In genomic region chr12:52683575-52684300, GRCh38 we compare ENCODE assay signal across 24 cellular contexts. TPM values are rescaled to one million over a fixed set of nuclear protein-coding genes. Genes with fewer than 3 reads are reported as not detected.
DNase-seq lines count a peak whose midpoint lies in the region; ATAC-seq, FAIRE-seq and TF ChIP-seq lines count a peak whose summit lies in the region.
"Had no signal": no experiment of that assay in that cellular context is flagged by ENCODE, and none has a peak within 500 bp of the region (broad histone marks: within the 10 kb centered on the region; RNA-seq: fewer than 3 reads in every experiment).

No MANE protein-coding gene starts in this region.

- no peaks in the 10 kb centered on the region for H3K36me3 ChIP-seq in CD8-positive, alpha-beta T cell (ENCODE audit: insufficient read depth, low read length)
- H3K36me3 ChIP-seq in suprapubic skin, result no peaks in the 10 kb centered on the region

- H3K27ac Mint-ChIP-seq in CD8-positive, alpha-beta T cell, result peak overlapping the region; percentile 49
- H3K27ac Mint-ChIP-seq in central memory CD8-positive, alpha-beta T cell (ENCODE audit: low read depth), result peak overlapping the region; percentile 30
- H3K27ac Mint-ChIP-seq in naive thymus-derived CD8-positive, alpha-beta T cell, result peak overlapping the region in 9 of 10 donors; percentile 5 to 90 (median 53)
- H3K27ac Mint-ChIP-seq: GM23338 had no signal

- TF ChIP-seq CTCF in CD8-positive, alpha-beta T cell (IDR thresholded peaks at IDR 0.05), result no peak
- no peak for TF ChIP-seq CTCF in suprapubic skin (IDR thresholded peaks at IDR 0.05)

- TF ChIP-seq POLR2A in suprapubic skin (IDR thresholded peaks at IDR 0.05), result no peak

- H3K9me3 ChIP-seq in CD8-positive, alpha-beta T cell (ENCODE audit: low read length), result no peaks in the 10 kb centered on the region
- no peaks in the 10 kb centered on the region for H3K9me3 ChIP-seq in suprapubic skin

- no peaks in the 10 kb centered on the region for H3K36me3 Mint-ChIP-seq in CD8-positive, alpha-beta T cell
- no peaks in the 10 kb centered on the region for H3K36me3 Mint-ChIP-seq in central memory CD8-positive, alpha-beta T cell (ENCODE audit: insufficient read depth)
- peaks cover 0 to 1% (median 0%) of the 10 kb centered on the region in 3 donors for H3K36me3 Mint-ChIP-seq in naive thymus-derived CD8-positive, alpha-beta T cell
- H3K36me3 Mint-ChIP-seq: CD8-positive, alpha-beta memory T cell had no signal

- no peaks in the 10 kb centered on the region for H3K9me3 Mint-ChIP-seq in CD8-positive, alpha-beta T cell
- H3K9me3 Mint-ChIP-seq in central memory CD8-positive, alpha-beta T cell, result no peaks in the 10 kb centered on the region
- no peaks in the 10 kb centered on the region for H3K9me3 Mint-ChIP-seq in naive thymus-derived CD8-positive, alpha-beta T cell
- H3K9me3 Mint-ChIP-seq: CD8-positive, alpha-beta memory T cell; GM23338; H9 had no signal

- intact Hi-C loops in CD8-positive, alpha-beta T cell (cut with DNase I, micrococcal nuclease), result loop anchor here in 1 of 2 experiments (5.0 kb wide), 2 partner anchors 36 to 71 kb away; no protein-coding TSS in a partner anchor

- H3K4me1 ChIP-seq in CD8-positive, alpha-beta T cell (ENCODE audit: insufficient read depth, low read length), result peaks cover 32% of the 10 kb centered on the region
- H3K4me1 ChIP-seq in suprapubic skin, result peaks cover 61% of the 10 kb centered on the region

- DNase-seq in CD8-positive, alpha-beta T cell, result no peak
- DNase-seq in central memory CD8-positive, alpha-beta T cell (ENCODE audit: low spot score in 2 of 2), result no peak
- no peak for DNase-seq in naive thymus-derived CD8-positive, alpha-beta T cell
- DNase-seq in suprapubic skin (ENCODE audit: low spot score in 2 of 2) (no peak), NOMO-1 treated with DMSO at 0.1 percent for 48 hours (lab: John Stamatoyannopoulos, UW; ENCODE audit: unreplicated experiment) (no peak), T-helper 9 cell (no peak), frontal cortex (ENCODE audit: low spot score in 2 of 2) (no peak), HUDEP-2 (lab: John Stamatoyannopoulos, UW; ENCODE audit: unreplicated experiment in 76 of 76) (no peak)
- DNase-seq: C1 segment of cervical spinal cord; CD8-positive, alpha-beta memory T cell; DMS 273 treated with DMSO at 0.1 percent for 48 hours; DMS79; EL; GDM1; H9 had no signal

- 78% methylated on average over 12 of the region's 12 CpGs for WGBS in suprapubic skin

- no peak for ATAC-seq in CD8-positive, alpha-beta T cell
- no peak for ATAC-seq in central memory CD8-positive, alpha-beta T cell (replicated peaks; ENCODE audit: extremely low read depth, poor library complexity, severe bottlenecking)
- ATAC-seq in naive thymus-derived CD8-positive, alpha-beta T cell, result no peak
- ATAC-seq: GM12878, GM23338, HCT116 had no signal

- TF ChIP-seq EP300 in suprapubic skin (IDR thresholded peaks at IDR 0.05), result no peak

- POLR2A ChIA-PET in CD8-positive, alpha-beta T cell (lab: Charles Lee), result no interaction called here
- POLR2A ChIA-PET in naive thymus-derived CD8-positive, alpha-beta T cell (lab: Charles Lee), result interaction anchor here (4.8 kb wide), 1 partner anchor 8 kb away, joined by 27 read pairs; no protein-coding TSS in a partner anchor

- no peaks in the 10 kb centered on the region for H3K27me3 Mint-ChIP-seq in CD8-positive, alpha-beta T cell (ENCODE audit: low read depth)
- peaks cover 18% of the 10 kb centered on the region for H3K27me3 Mint-ChIP-seq in central memory CD8-positive, alpha-beta T cell
- peaks cover 0 to 2% (median 0%) of the 10 kb centered on the region in 5 donors for H3K27me3 Mint-ChIP-seq in naive thymus-derived CD8-positive, alpha-beta T cell

- H3K27me3 ChIP-seq in CD8-positive, alpha-beta T cell (ENCODE audit: insufficient read depth, low read length), result no peaks in the 10 kb centered on the region
- H3K27me3 ChIP-seq in suprapubic skin, result peaks cover 4% of the 10 kb centered on the region

- no peak overlapping the region for H3K4me3 Mint-ChIP-seq in CD8-positive, alpha-beta T cell
- no peak overlapping the region for H3K4me3 Mint-ChIP-seq in central memory CD8-positive, alpha-beta T cell
- peak overlapping the region in 1 of 10 donors; percentile 4 for H3K4me3 Mint-ChIP-seq in naive thymus-derived CD8-positive, alpha-beta T cell
- H3K4me3 Mint-ChIP-seq: CD8-positive, alpha-beta memory T cell; GM23338; H9 had no signal

- CTCF ChIA-PET in CD8-positive, alpha-beta T cell (lab: Charles Lee), result interaction anchor here (1.2 to 1.4 kb wide), 2 partner anchors 8 to 98 kb away, joined by 3 to 5 read pairs; no protein-coding TSS in a partner anchor

- no peak for FAIRE-seq in frontal cortex (lab: Jason Lieb, UNC)
- FAIRE-seq: D721Med, GM12878, GM19239 had no signal

- no peak overlapping the region for H3K4me3 ChIP-seq in CD8-positive, alpha-beta T cell (ENCODE audit: low read depth, low read length)
- no peak overlapping the region for H3K4me3 ChIP-seq in suprapubic skin
- H3K4me3 ChIP-seq: GM12878, GM23338 had no signal

- H3K4me1 Mint-ChIP-seq in CD8-positive, alpha-beta T cell (ENCODE audit: low read depth), result peaks cover 45% of the 10 kb centered on the region
- H3K4me1 Mint-ChIP-seq in central memory CD8-positive, alpha-beta T cell, result peaks cover 38% of the 10 kb centered on the region
- peaks cover 40 to 70% (median 49%) of the 10 kb centered on the region in 4 donors for H3K4me1 Mint-ChIP-seq in naive thymus-derived CD8-positive, alpha-beta T cell
- H3K4me1 Mint-ChIP-seq: GM23338 had no signal

- no peak overlapping the region for H3K27ac ChIP-seq in CD8-positive, alpha-beta T cell (ENCODE audit: low read depth, low read length)
- peak overlapping the region; percentile 60 for H3K27ac ChIP-seq in suprapubic skin

RNA-seq across cellular contexts. Expression of gene KRT1, which starts 3.5 kb away (rescaled TPM):
- total RNA-seq in CD8-positive, alpha-beta T cell, result under 1 TPM; 0.25 to 0.95 TPM
- not detected for total RNA-seq in naive thymus-derived CD8-positive, alpha-beta T cell
- polyA plus RNA-seq in naive thymus-derived CD8-positive, alpha-beta T cell, result under 1 TPM in 1 of 3 donors, not detected in 2; 0.31 TPM
- total RNA-seq in suprapubic skin (1,000 to 10,000 TPM; 4,815 to 9,656 (median 5,822) TPM), frontal cortex (0.82 TPM)
- total RNA-seq: A172; A673; CD8-positive, alpha-beta memory T cell; GM12878; GM23338; H4; H9 had no signal
- polyA plus RNA-seq: BJ, GM12878, GM23338 had no signal

RNA-seq across cellular contexts. Expression of gene KRT77, which starts 19.6 kb away (rescaled TPM):
- not detected for total RNA-seq in CD8-positive, alpha-beta T cell
- total RNA-seq in naive thymus-derived CD8-positive, alpha-beta T cell, result not detected
- polyA plus RNA-seq in naive thymus-derived CD8-positive, alpha-beta T cell, result under 1 TPM in 1 of 3 donors, not detected in 2; 0.12 TPM
- total RNA-seq in suprapubic skin, result 100 to 1,000 TPM; 146 to 424 (median 275) TPM
- not detected for total RNA-seq in frontal cortex
- total RNA-seq: A172; A673; CD8-positive, alpha-beta memory T cell; GM12878; GM23338; H4; H9 had no signal
- polyA plus RNA-seq: BJ; CD8-positive, alpha-beta memory T cell; GM12878; GM23338 had no signal

RNA-seq across cellular contexts. Expression of gene KRT2, which starts 31.7 kb away (rescaled TPM):
- 1 to 10 TPM; 1.4 TPM for total RNA-seq in CD8-positive, alpha-beta T cell
- total RNA-seq in naive thymus-derived CD8-positive, alpha-beta T cell, result under 1 TPM; 0.62 to 0.77 TPM
- 1 to 10 TPM; 1.1 to 3.4 (median 1.2) TPM for polyA plus RNA-seq in naive thymus-derived CD8-positive, alpha-beta T cell
- total RNA-seq in suprapubic skin (1,000 to 10,000 TPM in 2 of 4 donors, 100 to 1,000 TPM in 2; 357 to 1,953 (median 1,221) TPM), frontal cortex (not detected)
- total RNA-seq: A172; A673; CD8-positive, alpha-beta memory T cell; GM23338; H9 had no signal
- polyA plus RNA-seq: BJ, GM23338 had no signal

Comparison
In these comparisons a context has a peak if more than half of its experiments do, and no peak if none do; other contexts are left out.
1. RNA of gene KRT1, which starts 3.5 kb away (total RNA-seq): 4,815 to 9,656 TPM in suprapubic skin; 0.25 to 0.95 TPM in CD8-positive, alpha-beta T cell, 0.82 TPM in frontal cortex (single experiment) and not detected in naive thymus-derived CD8-positive, alpha-beta T cell; every median in the first group is over 1,000 times any median in the second.
2. RNA of gene KRT77, which starts 19.6 kb away (total RNA-seq): 146 to 424 TPM in suprapubic skin; not detected in CD8-positive, alpha-beta T cell, not detected in naive thymus-derived CD8-positive, alpha-beta T cell and not detected in frontal cortex (single experiment); every median in the first group is over 100 times any median in the second.
3. RNA of gene KRT2, which starts 31.7 kb away (total RNA-seq): 357 to 1,953 TPM in suprapubic skin; 1.4 TPM in CD8-positive, alpha-beta T cell, 0.62 to 0.77 TPM in naive thymus-derived CD8-positive, alpha-beta T cell and not detected in frontal cortex (single experiment); every median in the first group is over 100 times any median in the second.
4. Peak in every context shown above with its lines, with median percentiles within 50 percentile points of each other: H3K27ac Mint-ChIP-seq.